In the genomic region with DNA sequence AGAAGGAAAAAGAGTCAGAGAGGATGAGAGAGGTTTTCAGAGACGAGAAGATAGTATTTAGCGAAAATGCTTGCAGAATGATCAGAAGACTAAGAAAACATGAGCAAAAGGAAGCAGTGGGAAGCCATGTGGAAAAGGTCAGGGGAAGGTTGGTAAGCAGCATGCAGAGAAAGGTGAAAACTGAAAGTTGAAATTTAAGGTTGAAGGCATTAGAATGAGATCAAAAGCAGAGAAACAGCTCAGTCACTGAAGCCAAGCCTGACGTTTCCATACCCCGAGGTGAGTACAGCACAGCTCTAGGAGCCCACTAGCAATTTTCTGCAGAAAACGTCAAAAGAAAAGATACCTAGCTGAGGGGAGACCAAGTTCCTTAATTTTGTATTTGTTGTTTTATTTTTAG, we compare ENCODE assay signal across 12 cellular contexts.
DNase-seq lines count a peak whose midpoint lies in the region; ATAC-seq, FAIRE-seq and TF ChIP-seq lines count a peak whose summit lies in the region.
"Had no signal": no experiment of that assay in that cellular context is flagged by ENCODE, and none has a peak within 500 bp of the region (broad histone marks: within the 10 kb centered on the region; RNA-seq: fewer than 3 reads in every experiment).

No MANE protein-coding gene starts in this region.

- H3K4me3 Mint-ChIP-seq in activated naive CD4-positive, alpha-beta T cell treated with anti-CD3 and anti-CD28 coated beads, Interleukin-2, amount 50 U/mL, for 24 hours = peak overlapping the region; percentile 59

- no peaks in the 10 kb centered on the region for H3K27me3 ChIP-seq in WERI-Rb-1 (ENCODE audit: insufficient read depth, low read depth, severe bottlenecking)

- no peak for TF ChIP-seq CTCF in WERI-Rb-1 (IDR thresholded peaks at IDR 0.05; ENCODE audit: low read depth, low read length)

- no peaks in the 10 kb centered on the region for H3K27me3 Mint-ChIP-seq in activated naive CD4-positive, alpha-beta T cell treated with anti-CD3 and anti-CD28 coated beads, Interleukin-2, amount 50 U/mL, for 24 hours

- peak; percentile 99 for FAIRE-seq in GM19239 (lab: Jason Lieb, UNC)
- FAIRE-seq: islet of Langerhans had no signal

- peaks cover 5% of the 10 kb centered on the region for H3K9me3 Mint-ChIP-seq in activated naive CD4-positive, alpha-beta T cell treated with anti-CD3 and anti-CD28 coated beads, Interleukin-2, amount 50 U/mL, for 24 hours

- H3K36me3 ChIP-seq in WERI-Rb-1 = no peaks in the 10 kb centered on the region

- no peak overlapping the region for H3K27ac ChIP-seq in WERI-Rb-1

- peak overlapping the region; percentile 48; the same call in 1 of the 2 replicates for H3K4me3 ChIP-seq in GM08714 (ENCODE audit: low read length)
- no peak overlapping the region for H3K4me3 ChIP-seq in WERI-Rb-1 (ENCODE audit: low read depth, low read length)

- peak overlapping the region; percentile 90 for H3K27ac Mint-ChIP-seq in activated naive CD4-positive, alpha-beta T cell treated with anti-CD3 and anti-CD28 coated beads, Interleukin-2, amount 50 U/mL, for 24 hours

- ATAC-seq in HG03025 (IDR thresholded peaks at IDR 0.05; ENCODE audit: low FRiP score, unreplicated experiment) = peak; percentile 66
- ATAC-seq: sciatic nerve had no signal

- peaks cover 62% of the 10 kb centered on the region for H3K4me1 Mint-ChIP-seq in activated naive CD4-positive, alpha-beta T cell treated with anti-CD3 and anti-CD28 coated beads, Interleukin-2, amount 50 U/mL, for 24 hours

- H3K9me3 ChIP-seq in WERI-Rb-1 (ENCODE audit: severe bottlenecking) = peaks cover 4% of the 10 kb centered on the region

- H3K36me3 Mint-ChIP-seq in activated naive CD4-positive, alpha-beta T cell treated with anti-CD3 and anti-CD28 coated beads, Interleukin-2, amount 50 U/mL, for 24 hours = peaks cover 6% of the 10 kb centered on the region

- DNase-seq in GM19239 (ENCODE audit: insufficient read length, low spot score) (no peak), NCI-H446 treated with DMSO at 0.1 percent for 48 hours (lab: John Stamatoyannopoulos, UW) (no peak), WERI-Rb-1 (no peak), COR-L47 (lab: John Stamatoyannopoulos, UW) (no peak), NCI-H526 treated with DMSO at 0.1 percent for 48 hours (lab: John Stamatoyannopoulos, UW) (no peak)
- DNase-seq: DMS79 treated with DMSO at 0.1 percent for 48 hours, NCI-H2227 treated with DMSO at 0.1 percent for 48 hours had no signal
